In genomic region chr7:121745856-121746255, GRCh38 we compare ENCODE assay signal across 30 cellular contexts.
"Had no signal": no experiment of that assay in that cellular context is flagged by ENCODE, and none has a peak within 500 bp of the region (broad histone marks: within the 10 kb centered on the region; RNA-seq: fewer than 3 reads in every experiment).

No MANE protein-coding gene starts in this region.

- H3K4me1 Mint-ChIP-seq: immature natural killer cell; naive B cell; natural killer cell; stimulated activated naive B cell treated with anti-CD40 and anti-IgM and Interleukin-4, amounts not matched to agents 10 μg/mL and 1 μg/mL and 100 μg/mL, for 72 hours had no signal

- H3K36me3 Mint-ChIP-seq: immature natural killer cell; mesothelial cell of epicardium; naive B cell; natural killer cell; neural progenitor cell; stimulated activated naive B cell treated with anti-CD40 and anti-IgM and Interleukin-4, amounts not matched to agents 10 μg/mL and 1 μg/mL and 100 μg/mL, for 72 hours had no signal

- H3K9me3 Mint-ChIP-seq: nephron progenitor cell; neural progenitor cell; stimulated activated naive B cell treated with anti-CD40 and anti-IgM and Interleukin-4, amounts not matched to agents 10 μg/mL and 1 μg/mL and 100 μg/mL, for 72 hours had no signal

- FAIRE-seq: urothelium cell line had no signal

- DNase-seq: hippocampal formation; immature natural killer cell; islet precursor cell; kidney glomerular epithelial cell; left cardiac atrium; left lung; lower lobe of right lung; mesendoderm; naive B cell; natural killer cell; nephron progenitor cell; ovary; right lobe of liver; stimulated activated CD4-positive, alpha-beta T cell treated with anti-CD3 and anti-CD28 coated beads, Interleukin-1b, Interleukin-23, amount 100 ng/mL, for 48 hours; stimulated activated CD4-positive, alpha-beta T cell treated with anti-CD3 and anti-CD28 coated beads, Interleukin-2, amount 100 ng/mL, for 48 hours; stimulated activated CD4-positive, alpha-beta T cell treated with anti-CD3 and anti-CD28 coated beads, Interleukin-4, amount 100 ng/mL, for 4 hours; stimulated activated CD8-positive, alpha-beta memory T cell treated with anti-CD3 and anti-CD28 coated beads, Interleukin-4, amount 100 ng/mL, for 48 hours; stimulated activated naive B cell treated with anti-CD40 and anti-IgM and Interleukin-4, amounts not matched to agents 10 μg/mL and 1 μg/mL and 100 μg/mL, for 72 hours; stimulated activated naive CD8-positive, alpha-beta T cell treated with anti-CD3 and anti-CD28 coated beads, Interleukin-15, Interleukin-2, amounts not matched to agents 100 U/mL and 50 U/mL, for 24 hours; stomach; testis; thyroid gland; transverse colon; upper lobe of right lung had no signal

- ATAC-seq: left cardiac atrium; left lung; lower lobe of right lung; natural killer cell; right lobe of liver; stimulated activated naive B cell treated with anti-CD40 and anti-IgM and Interleukin-4, amounts not matched to agents 10 μg/mL and 1 μg/mL and 100 μg/mL, for 72 hours; stimulated activated naive CD8-positive, alpha-beta T cell treated with anti-CD3 and anti-CD28 coated beads, Interleukin-15, Interleukin-2, amounts not matched to agents 100 U/mL and 50 U/mL, for 24 hours; upper lobe of right lung had no signal

- H3K27ac ChIP-seq: left lung, lower lobe of right lung, neural progenitor cell, ovary, right atrium auricular region, right lobe of liver, testis, thyroid gland, transverse colon, upper lobe of right lung had no signal

- H3K27me3 ChIP-seq: left lung, neural progenitor cell, ovary, right atrium auricular region, right lobe of liver, stomach, testis, thyroid gland, transverse colon, upper lobe of right lung had no signal

- H3K27me3 Mint-ChIP-seq: progenitor cell of endocrine pancreas; stimulated activated naive B cell treated with anti-CD40 and anti-IgM and Interleukin-4, amounts not matched to agents 10 μg/mL and 1 μg/mL and 100 μg/mL, for 72 hours had no signal

- H2AFZ ChIP-seq: neural progenitor cell had no signal

- H3K4me2 ChIP-seq: neural progenitor cell, smooth muscle cell had no signal

- H3K9me3 ChIP-seq: left lung, lower lobe of right lung, ovary, right atrium auricular region, right lobe of liver, testis, thyroid gland, transverse colon, upper lobe of right lung had no signal

- H3K36me3 ChIP-seq: left lung, lower lobe of right lung, neural progenitor cell, ovary, right atrium auricular region, right lobe of liver, stomach, thyroid gland, transverse colon, upper lobe of right lung had no signal

- H3K4me1 ChIP-seq: left lung, lower lobe of right lung, right atrium auricular region, right lobe of liver, stomach, testis, thyroid gland, transverse colon, upper lobe of right lung had no signal

- H3K4me3 ChIP-seq: left lung, lower lobe of right lung, neural progenitor cell, ovary, right atrium auricular region, right lobe of liver, smooth muscle cell, stomach, testis, thyroid gland, transverse colon, upper lobe of right lung had no signal

- H3K27ac Mint-ChIP-seq: immature natural killer cell; mesothelial cell of epicardium; naive B cell; natural killer cell; nephron progenitor cell; neural progenitor cell; progenitor cell of endocrine pancreas; stimulated activated naive B cell treated with anti-CD40 and anti-IgM and Interleukin-4, amounts not matched to agents 10 μg/mL and 1 μg/mL and 100 μg/mL, for 72 hours had no signal

- H3K9ac ChIP-seq: neural progenitor cell had no signal

- H3K4me3 Mint-ChIP-seq: immature natural killer cell; mesothelial cell of epicardium; naive B cell; natural killer cell; nephron progenitor cell; neural progenitor cell; stimulated activated naive B cell treated with anti-CD40 and anti-IgM and Interleukin-4, amounts not matched to agents 10 μg/mL and 1 μg/mL and 100 μg/mL, for 72 hours had no signal
